In genomic region chr6:98416027-98416426, GRCh38 we compare ENCODE assay signal across 1 cellular context.
TF ChIP-seq lines count a peak whose summit lies in the region.

No MANE protein-coding gene starts in this region.

TF ChIP-seq in SK-N-SH treated with all-trans-retinoic acid at 6 μM for 48 hours, 23 proteins besides CTCF, POLR2A, EP300 and RAD21 (continued from another document):
- no peak for TF ChIP-seq ESRRG (CRISPR knock-in tag; IDR thresholded peaks at IDR 0.05)
- TF ChIP-seq PPARA (CRISPR knock-in tag; IDR thresholded peaks at IDR 0.05; ENCODE audit: borderline replicate concordance) = no peak
- no peak for TF ChIP-seq ZC3H10 (CRISPR knock-in tag; IDR thresholded peaks at IDR 0.05)
- no peak for TF ChIP-seq ISL1 (CRISPR knock-in tag; IDR thresholded peaks at IDR 0.05)
- TF ChIP-seq PATZ1 (CRISPR knock-in tag; IDR thresholded peaks at IDR 0.05; ENCODE audit: borderline replicate concordance) = no peak
- TF ChIP-seq ZNF8 (CRISPR knock-in tag; IDR thresholded peaks at IDR 0.05) = no peak
- no peak for TF ChIP-seq ZFP3 (CRISPR knock-in tag; IDR thresholded peaks at IDR 0.05)
- no peak for TF ChIP-seq CREB5 (CRISPR knock-in tag; IDR thresholded peaks at IDR 0.05; ENCODE audit: low read depth)
- no peak for TF ChIP-seq SNAI2 (CRISPR knock-in tag; IDR thresholded peaks at IDR 0.05)
- TF ChIP-seq TCF4 (CRISPR knock-in tag; IDR thresholded peaks at IDR 0.05; ENCODE audit: borderline replicate concordance) = no peak
- no peak for TF ChIP-seq ZNF565 (CRISPR knock-in tag; conservative IDR thresholded peaks at IDR 0.05; ENCODE audit: low read depth)
- no peak for TF ChIP-seq RARB (CRISPR knock-in tag; IDR thresholded peaks at IDR 0.05)
- no peak for TF ChIP-seq OSR1 (CRISPR knock-in tag; IDR thresholded peaks at IDR 0.05)
- no peak for TF ChIP-seq CSRNP3 (CRISPR knock-in tag; IDR thresholded peaks at IDR 0.05)
- no peak for TF ChIP-seq ZNF70 (CRISPR knock-in tag; IDR thresholded peaks at IDR 0.05)
- no peak for TF ChIP-seq CSDC2 (CRISPR knock-in tag; IDR thresholded peaks at IDR 0.05)
